ENCODE assay signal across 1 cellular context in the genomic region with DNA sequence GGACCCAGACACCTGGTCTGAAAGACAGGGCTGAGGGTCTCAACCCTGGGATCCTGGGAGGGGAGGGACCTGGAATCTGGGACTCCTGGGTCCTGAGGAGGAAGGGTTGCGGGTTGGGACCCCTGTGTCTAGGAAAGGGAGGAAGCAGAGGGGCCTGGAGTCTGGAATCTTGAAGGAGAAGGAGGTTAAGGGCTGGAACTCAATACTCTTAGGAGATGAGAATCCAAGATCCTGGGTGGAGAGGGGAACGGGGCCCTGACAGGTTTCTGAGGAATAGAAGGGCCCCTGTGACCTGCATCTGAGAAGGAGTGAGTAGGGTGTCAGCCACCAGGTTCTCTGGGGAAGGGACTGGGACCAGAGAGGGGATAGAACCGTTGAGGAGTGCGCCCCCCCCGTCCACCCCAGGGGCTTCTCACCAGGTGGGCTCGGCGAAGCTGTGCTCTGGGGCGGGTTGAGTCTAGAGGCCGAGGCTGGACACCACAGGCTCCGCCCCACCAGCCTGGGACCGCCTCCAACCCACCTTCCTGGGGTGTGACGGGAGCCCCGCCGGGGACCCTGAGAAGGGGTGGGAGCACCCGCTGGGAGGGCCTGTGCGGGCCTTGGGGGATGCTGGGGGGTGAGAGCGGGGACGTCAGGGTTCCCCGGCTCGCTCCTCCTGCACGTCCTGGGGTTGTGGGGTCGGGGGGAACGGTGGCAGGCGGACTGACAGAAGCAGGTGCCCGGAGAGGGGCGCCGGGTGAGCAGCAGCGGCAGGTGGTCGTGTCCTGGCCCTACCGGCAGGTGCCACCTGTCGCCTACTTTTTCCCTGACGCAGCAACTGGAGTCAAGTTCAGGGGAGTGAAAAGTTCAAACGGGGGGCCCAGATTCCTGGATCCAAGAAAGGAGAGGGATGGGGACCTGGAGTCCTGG.
TF ChIP-seq lines count a peak whose summit lies in the region.

MAMSTR (minus strand) TSS at position 463 of the 909 bp plus-strand sequence. CDS start 694 bp downstream, outside the sequence.

TF ChIP-seq in GM23338, 12 proteins besides CTCF, POLR2A, EP300 and RAD21 (continued from another document):
- TF ChIP-seq, protein P1, sequence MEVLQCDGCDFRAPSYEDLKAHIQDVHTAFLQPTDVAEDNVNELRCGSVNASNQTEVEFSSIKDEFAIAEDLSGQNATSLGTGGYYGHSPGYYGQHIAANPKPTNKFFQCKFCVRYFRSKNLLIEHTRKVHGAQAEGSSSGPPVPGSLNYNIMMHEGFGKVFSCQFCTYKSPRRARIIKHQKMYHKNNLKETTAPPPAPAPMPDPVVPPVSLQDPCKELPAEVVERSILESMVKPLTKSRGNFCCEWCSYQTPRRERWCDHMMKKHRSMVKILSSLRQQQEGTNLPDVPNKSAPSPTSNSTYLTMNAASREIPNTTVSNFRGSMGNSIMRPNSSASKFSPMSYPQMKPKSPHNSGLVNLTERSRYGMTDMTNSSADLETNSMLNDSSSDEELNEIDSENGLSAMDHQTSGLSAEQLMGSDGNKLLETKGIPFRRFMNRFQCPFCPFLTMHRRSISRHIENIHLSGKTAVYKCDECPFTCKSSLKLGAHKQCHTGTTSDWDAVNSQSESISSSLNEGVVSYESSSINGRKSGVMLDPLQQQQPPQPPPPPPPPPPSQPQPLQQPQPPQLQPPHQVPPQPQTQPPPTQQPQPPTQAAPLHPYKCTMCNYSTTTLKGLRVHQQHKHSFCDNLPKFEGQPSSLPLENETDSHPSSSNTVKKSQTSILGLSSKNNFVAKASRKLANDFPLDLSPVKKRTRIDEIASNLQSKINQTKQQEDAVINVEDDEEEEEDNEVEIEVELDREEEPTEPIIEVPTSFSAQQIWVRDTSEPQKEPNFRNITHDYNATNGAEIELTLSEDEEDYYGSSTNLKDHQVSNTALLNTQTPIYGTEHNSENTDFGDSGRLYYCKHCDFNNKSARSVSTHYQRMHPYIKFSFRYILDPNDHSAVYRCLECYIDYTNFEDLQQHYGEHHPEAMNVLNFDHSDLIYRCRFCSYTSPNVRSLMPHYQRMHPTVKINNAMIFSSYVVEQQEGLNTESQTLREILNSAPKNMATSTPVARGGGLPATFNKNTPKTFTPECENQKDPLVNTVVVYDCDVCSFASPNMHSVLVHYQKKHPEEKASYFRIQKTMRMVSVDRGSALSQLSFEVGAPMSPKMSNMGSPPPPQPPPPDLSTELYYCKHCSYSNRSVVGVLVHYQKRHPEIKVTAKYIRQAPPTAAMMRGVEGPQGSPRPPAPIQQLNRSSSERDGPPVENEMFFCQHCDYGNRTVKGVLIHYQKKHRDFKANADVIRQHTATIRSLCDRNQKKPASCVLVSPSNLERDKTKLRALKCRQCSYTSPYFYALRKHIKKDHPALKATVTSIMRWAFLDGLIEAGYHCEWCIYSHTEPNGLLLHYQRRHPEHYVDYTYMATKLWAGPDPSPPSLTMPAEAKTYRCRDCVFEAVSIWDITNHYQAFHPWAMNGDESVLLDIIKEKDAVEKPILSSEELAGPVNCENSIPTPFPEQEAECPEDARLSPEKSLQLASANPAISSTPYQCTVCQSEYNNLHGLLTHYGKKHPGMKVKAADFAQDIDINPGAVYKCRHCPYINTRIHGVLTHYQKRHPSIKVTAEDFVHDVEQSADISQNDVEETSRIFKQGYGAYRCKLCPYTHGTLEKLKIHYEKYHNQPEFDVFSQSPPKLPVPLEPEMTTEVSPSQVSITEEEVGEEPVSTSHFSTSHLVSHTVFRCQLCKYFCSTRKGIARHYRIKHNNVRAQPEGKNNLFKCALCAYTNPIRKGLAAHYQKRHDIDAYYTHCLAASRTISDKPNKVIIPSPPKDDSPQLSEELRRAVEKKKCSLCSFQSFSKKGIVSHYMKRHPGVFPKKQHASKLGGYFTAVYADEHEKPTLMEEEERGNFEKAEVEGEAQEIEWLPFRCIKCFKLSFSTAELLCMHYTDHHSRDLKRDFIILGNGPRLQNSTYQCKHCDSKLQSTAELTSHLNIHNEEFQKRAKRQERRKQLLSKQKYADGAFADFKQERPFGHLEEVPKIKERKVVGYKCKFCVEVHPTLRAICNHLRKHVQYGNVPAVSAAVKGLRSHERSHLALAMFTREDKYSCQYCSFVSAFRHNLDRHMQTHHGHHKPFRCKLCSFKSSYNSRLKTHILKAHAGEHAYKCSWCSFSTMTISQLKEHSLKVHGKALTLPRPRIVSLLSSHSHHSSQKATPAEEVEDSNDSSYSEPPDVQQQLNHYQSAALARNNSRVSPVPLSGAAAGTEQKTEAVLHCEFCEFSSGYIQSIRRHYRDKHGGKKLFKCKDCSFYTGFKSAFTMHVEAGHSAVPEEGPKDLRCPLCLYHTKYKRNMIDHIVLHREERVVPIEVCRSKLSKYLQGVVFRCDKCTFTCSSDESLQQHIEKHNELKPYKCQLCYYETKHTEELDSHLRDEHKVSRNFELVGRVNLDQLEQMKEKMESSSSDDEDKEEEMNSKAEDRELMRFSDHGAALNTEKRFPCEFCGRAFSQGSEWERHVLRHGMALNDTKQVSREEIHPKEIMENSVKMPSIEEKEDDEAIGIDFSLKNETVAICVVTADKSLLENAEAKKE (CRISPR knock-in tag; IDR thresholded peaks at IDR 0.05): no peak
- TF ChIP-seq, protein P2, sequence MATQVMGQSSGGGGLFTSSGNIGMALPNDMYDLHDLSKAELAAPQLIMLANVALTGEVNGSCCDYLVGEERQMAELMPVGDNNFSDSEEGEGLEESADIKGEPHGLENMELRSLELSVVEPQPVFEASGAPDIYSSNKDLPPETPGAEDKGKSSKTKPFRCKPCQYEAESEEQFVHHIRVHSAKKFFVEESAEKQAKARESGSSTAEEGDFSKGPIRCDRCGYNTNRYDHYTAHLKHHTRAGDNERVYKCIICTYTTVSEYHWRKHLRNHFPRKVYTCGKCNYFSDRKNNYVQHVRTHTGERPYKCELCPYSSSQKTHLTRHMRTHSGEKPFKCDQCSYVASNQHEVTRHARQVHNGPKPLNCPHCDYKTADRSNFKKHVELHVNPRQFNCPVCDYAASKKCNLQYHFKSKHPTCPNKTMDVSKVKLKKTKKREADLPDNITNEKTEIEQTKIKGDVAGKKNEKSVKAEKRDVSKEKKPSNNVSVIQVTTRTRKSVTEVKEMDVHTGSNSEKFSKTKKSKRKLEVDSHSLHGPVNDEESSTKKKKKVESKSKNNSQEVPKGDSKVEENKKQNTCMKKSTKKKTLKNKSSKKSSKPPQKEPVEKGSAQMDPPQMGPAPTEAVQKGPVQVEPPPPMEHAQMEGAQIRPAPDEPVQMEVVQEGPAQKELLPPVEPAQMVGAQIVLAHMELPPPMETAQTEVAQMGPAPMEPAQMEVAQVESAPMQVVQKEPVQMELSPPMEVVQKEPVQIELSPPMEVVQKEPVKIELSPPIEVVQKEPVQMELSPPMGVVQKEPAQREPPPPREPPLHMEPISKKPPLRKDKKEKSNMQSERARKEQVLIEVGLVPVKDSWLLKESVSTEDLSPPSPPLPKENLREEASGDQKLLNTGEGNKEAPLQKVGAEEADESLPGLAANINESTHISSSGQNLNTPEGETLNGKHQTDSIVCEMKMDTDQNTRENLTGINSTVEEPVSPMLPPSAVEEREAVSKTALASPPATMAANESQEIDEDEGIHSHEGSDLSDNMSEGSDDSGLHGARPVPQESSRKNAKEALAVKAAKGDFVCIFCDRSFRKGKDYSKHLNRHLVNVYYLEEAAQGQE (IDR thresholded peaks at IDR 0.05; ENCODE audit: unreplicated experiment): no peak
- TF ChIP-seq EZH2 (IDR thresholded peaks at IDR 0.05; ENCODE audit: low read depth, unreplicated experiment) (no peak), STAT1 (IDR thresholded peaks at IDR 0.05; ENCODE audit: unreplicated experiment) (no peak)
